In the genomic region with DNA sequence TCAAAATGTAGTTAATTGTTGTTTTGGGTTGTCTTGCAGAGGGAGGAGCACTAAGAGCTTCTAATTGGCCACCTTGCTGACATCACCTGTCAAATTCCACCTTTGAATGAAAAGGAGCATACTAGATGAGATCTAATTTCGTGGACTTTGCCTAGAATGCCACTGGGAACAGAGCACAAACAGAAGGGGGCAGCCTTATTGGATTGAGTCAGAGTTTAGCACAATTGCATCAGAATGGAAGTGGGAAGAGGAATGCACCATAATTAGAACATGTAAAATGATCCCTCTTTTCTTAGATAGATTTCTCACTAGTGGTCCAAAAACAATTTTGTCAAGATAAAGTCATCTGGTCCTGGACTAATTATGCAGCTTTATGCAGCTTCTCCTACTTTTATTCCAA, we compare ENCODE assay signal across 1 cellular context.
TF ChIP-seq lines count a peak whose summit lies in the region.

No MANE protein-coding gene starts in this region.

TF ChIP-seq in GM23338, 12 proteins besides CTCF, POLR2A, EP300 and RAD21 (continued from another document):
- TF ChIP-seq, protein P1, sequence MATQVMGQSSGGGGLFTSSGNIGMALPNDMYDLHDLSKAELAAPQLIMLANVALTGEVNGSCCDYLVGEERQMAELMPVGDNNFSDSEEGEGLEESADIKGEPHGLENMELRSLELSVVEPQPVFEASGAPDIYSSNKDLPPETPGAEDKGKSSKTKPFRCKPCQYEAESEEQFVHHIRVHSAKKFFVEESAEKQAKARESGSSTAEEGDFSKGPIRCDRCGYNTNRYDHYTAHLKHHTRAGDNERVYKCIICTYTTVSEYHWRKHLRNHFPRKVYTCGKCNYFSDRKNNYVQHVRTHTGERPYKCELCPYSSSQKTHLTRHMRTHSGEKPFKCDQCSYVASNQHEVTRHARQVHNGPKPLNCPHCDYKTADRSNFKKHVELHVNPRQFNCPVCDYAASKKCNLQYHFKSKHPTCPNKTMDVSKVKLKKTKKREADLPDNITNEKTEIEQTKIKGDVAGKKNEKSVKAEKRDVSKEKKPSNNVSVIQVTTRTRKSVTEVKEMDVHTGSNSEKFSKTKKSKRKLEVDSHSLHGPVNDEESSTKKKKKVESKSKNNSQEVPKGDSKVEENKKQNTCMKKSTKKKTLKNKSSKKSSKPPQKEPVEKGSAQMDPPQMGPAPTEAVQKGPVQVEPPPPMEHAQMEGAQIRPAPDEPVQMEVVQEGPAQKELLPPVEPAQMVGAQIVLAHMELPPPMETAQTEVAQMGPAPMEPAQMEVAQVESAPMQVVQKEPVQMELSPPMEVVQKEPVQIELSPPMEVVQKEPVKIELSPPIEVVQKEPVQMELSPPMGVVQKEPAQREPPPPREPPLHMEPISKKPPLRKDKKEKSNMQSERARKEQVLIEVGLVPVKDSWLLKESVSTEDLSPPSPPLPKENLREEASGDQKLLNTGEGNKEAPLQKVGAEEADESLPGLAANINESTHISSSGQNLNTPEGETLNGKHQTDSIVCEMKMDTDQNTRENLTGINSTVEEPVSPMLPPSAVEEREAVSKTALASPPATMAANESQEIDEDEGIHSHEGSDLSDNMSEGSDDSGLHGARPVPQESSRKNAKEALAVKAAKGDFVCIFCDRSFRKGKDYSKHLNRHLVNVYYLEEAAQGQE (IDR thresholded peaks at IDR 0.05; ENCODE audit: unreplicated experiment) = no peak
- TF ChIP-seq CREB1 (CRISPR knock-in tag; IDR thresholded peaks at IDR 0.05; ENCODE audit: low read depth) (no peak), JUNB (IDR thresholded peaks at IDR 0.05; ENCODE audit: unreplicated experiment) (no peak), EZH2 (IDR thresholded peaks at IDR 0.05; ENCODE audit: low read depth, unreplicated experiment) (no peak), POLR2AphosphoS5 (IDR thresholded peaks at IDR 0.05; ENCODE audit: low read depth) (no peak), STAT1 (IDR thresholded peaks at IDR 0.05; ENCODE audit: unreplicated experiment) (no peak)
- TF ChIP-seq, protein P2, sequence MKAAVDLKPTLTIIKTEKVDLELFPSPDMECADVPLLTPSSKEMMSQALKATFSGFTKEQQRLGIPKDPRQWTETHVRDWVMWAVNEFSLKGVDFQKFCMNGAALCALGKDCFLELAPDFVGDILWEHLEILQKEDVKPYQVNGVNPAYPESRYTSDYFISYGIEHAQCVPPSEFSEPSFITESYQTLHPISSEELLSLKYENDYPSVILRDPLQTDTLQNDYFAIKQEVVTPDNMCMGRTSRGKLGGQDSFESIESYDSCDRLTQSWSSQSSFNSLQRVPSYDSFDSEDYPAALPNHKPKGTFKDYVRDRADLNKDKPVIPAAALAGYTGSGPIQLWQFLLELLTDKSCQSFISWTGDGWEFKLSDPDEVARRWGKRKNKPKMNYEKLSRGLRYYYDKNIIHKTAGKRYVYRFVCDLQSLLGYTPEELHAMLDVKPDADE (IDR thresholded peaks at IDR 0.05) = no peak
- TF ChIP-seq, protein P3, sequence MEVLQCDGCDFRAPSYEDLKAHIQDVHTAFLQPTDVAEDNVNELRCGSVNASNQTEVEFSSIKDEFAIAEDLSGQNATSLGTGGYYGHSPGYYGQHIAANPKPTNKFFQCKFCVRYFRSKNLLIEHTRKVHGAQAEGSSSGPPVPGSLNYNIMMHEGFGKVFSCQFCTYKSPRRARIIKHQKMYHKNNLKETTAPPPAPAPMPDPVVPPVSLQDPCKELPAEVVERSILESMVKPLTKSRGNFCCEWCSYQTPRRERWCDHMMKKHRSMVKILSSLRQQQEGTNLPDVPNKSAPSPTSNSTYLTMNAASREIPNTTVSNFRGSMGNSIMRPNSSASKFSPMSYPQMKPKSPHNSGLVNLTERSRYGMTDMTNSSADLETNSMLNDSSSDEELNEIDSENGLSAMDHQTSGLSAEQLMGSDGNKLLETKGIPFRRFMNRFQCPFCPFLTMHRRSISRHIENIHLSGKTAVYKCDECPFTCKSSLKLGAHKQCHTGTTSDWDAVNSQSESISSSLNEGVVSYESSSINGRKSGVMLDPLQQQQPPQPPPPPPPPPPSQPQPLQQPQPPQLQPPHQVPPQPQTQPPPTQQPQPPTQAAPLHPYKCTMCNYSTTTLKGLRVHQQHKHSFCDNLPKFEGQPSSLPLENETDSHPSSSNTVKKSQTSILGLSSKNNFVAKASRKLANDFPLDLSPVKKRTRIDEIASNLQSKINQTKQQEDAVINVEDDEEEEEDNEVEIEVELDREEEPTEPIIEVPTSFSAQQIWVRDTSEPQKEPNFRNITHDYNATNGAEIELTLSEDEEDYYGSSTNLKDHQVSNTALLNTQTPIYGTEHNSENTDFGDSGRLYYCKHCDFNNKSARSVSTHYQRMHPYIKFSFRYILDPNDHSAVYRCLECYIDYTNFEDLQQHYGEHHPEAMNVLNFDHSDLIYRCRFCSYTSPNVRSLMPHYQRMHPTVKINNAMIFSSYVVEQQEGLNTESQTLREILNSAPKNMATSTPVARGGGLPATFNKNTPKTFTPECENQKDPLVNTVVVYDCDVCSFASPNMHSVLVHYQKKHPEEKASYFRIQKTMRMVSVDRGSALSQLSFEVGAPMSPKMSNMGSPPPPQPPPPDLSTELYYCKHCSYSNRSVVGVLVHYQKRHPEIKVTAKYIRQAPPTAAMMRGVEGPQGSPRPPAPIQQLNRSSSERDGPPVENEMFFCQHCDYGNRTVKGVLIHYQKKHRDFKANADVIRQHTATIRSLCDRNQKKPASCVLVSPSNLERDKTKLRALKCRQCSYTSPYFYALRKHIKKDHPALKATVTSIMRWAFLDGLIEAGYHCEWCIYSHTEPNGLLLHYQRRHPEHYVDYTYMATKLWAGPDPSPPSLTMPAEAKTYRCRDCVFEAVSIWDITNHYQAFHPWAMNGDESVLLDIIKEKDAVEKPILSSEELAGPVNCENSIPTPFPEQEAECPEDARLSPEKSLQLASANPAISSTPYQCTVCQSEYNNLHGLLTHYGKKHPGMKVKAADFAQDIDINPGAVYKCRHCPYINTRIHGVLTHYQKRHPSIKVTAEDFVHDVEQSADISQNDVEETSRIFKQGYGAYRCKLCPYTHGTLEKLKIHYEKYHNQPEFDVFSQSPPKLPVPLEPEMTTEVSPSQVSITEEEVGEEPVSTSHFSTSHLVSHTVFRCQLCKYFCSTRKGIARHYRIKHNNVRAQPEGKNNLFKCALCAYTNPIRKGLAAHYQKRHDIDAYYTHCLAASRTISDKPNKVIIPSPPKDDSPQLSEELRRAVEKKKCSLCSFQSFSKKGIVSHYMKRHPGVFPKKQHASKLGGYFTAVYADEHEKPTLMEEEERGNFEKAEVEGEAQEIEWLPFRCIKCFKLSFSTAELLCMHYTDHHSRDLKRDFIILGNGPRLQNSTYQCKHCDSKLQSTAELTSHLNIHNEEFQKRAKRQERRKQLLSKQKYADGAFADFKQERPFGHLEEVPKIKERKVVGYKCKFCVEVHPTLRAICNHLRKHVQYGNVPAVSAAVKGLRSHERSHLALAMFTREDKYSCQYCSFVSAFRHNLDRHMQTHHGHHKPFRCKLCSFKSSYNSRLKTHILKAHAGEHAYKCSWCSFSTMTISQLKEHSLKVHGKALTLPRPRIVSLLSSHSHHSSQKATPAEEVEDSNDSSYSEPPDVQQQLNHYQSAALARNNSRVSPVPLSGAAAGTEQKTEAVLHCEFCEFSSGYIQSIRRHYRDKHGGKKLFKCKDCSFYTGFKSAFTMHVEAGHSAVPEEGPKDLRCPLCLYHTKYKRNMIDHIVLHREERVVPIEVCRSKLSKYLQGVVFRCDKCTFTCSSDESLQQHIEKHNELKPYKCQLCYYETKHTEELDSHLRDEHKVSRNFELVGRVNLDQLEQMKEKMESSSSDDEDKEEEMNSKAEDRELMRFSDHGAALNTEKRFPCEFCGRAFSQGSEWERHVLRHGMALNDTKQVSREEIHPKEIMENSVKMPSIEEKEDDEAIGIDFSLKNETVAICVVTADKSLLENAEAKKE (CRISPR knock-in tag; IDR thresholded peaks at IDR 0.05) = no peak
